In genomic region chr1:155228096-155228427, GRCh38 we compare ENCODE assay signal across 8 cellular contexts. TPM values are rescaled to one million over a fixed set of nuclear protein-coding genes. Genes with fewer than 3 reads are reported as not detected.
A peak's percentile ranks its signal among the peaks of the same experiment; 100 is the strongest.
DNase-seq lines count a peak whose midpoint lies in the region; ATAC-seq, FAIRE-seq and TF ChIP-seq lines count a peak whose summit lies in the region.

No MANE protein-coding gene starts in this region.

- H3K4me1 ChIP-seq in naive thymus-derived CD4-positive, alpha-beta T cell (ENCODE audit: control insufficient read depth in 2 of 2, insufficient read depth in 2 of 2, low read length in 2 of 2) = peaks cover 11 to 15% of the 10 kb centered on the region in 2 donors

- peak overlapping the region; percentile 53 for H3K4me3 ChIP-seq in AG04450 (ENCODE audit: low read depth, low read length)
- peak overlapping the region; percentile 75 for H3K4me3 ChIP-seq in naive thymus-derived CD4-positive, alpha-beta T cell (ENCODE audit: low read length)

- POLR2A ChIA-PET in AG04450 (lab: Yijun Ruan, JAX) = interaction anchor here (1.8 kb wide), 1 partner anchor 21 kb away, joined by 9 read pairs; the partner anchor contains the start of gene THBS3
- POLR2A ChIA-PET in naive thymus-derived CD4-positive, alpha-beta T cell (lab: Charles Lee) = interaction anchor here (1.1 to 6.8 kb wide), 4 partner anchors 13 to 54 kb away, joined by 4 to 63 read pairs (median 20); partner anchors contain the start of genes KRTCAP2, MTX1, THBS3 and TRIM46

- no peaks in the 10 kb centered on the region for H3K9me3 Mint-ChIP-seq in naive thymus-derived CD4-positive, alpha-beta T cell

- peaks cover 25% of the 10 kb centered on the region; the same call in 1 of the 2 replicates for H3K36me3 ChIP-seq in KOPT-K1 (ENCODE audit: insufficient read depth, low read length)
- no peaks in the 10 kb centered on the region for H3K36me3 ChIP-seq in naive thymus-derived CD4-positive, alpha-beta T cell (ENCODE audit: control insufficient read depth in 2 of 3, insufficient read depth in 3 of 3, low read length in 3 of 3)

- H3K27ac Mint-ChIP-seq in naive thymus-derived CD4-positive, alpha-beta T cell = peak overlapping the region; percentile 77 to 97 (median 88)

- peaks cover 11 to 26% (median 19%) of the 10 kb centered on the region in 7 donors for H3K4me1 Mint-ChIP-seq in naive thymus-derived CD4-positive, alpha-beta T cell

- H3K9me3 ChIP-seq in AG04450 (ENCODE audit: control insufficient read depth, insufficient read depth, low read length) (no peaks in the 10 kb centered on the region), KOPT-K1 (ENCODE audit: insufficient read depth, low read length, poor library complexity, severe bottlenecking) (no peaks in the 10 kb centered on the region)
- H3K9me3 ChIP-seq in naive thymus-derived CD4-positive, alpha-beta T cell (ENCODE audit: control insufficient read depth in 2 of 3, low read length in 3 of 3) = no peaks in the 10 kb centered on the region

- intact Hi-C loops in naive thymus-derived CD4-positive, alpha-beta T cell (cut with micrococcal nuclease) = loop anchor here in 1 of 2 donors (5.0 kb wide), 2 partner anchors 291 to 621 kb away; partner anchors contain the start of genes ADAR and PMVK

- H3K4me3 Mint-ChIP-seq in naive thymus-derived CD4-positive, alpha-beta T cell = peak overlapping the region; percentile 79 to 95 (median 88)

- peaks cover 0 to 4% (median 0%) of the 10 kb centered on the region in 5 donors for H3K36me3 Mint-ChIP-seq in naive thymus-derived CD4-positive, alpha-beta T cell

- ATAC-seq in naive thymus-derived CD4-positive, alpha-beta T cell = no peak
- ATAC-seq in GM19452 (IDR thresholded peaks at IDR 0.05; ENCODE audit: unreplicated experiment) = no peak

- no peak for TF ChIP-seq CTCF in AG04450 (IDR thresholded peaks at IDR 0.05; ENCODE audit: low read depth, low read length)

- peaks cover 0 to 2% (median 0%) of the 10 kb centered on the region in 5 donors for H3K27me3 Mint-ChIP-seq in naive thymus-derived CD4-positive, alpha-beta T cell

- DNase-seq in AG04450 (ENCODE audit: low read depth, low spot score) = no peak
- no peak for DNase-seq in naive thymus-derived CD4-positive, alpha-beta T cell
- no peak for DNase-seq in HTR-8/SVneo (ENCODE audit: insufficient read length, low spot score)
- no peak for DNase-seq in activated CD4-positive, alpha-beta T cell treated with anti-CD3 and anti-CD28 coated beads, Interleukin-2, amount 50 U/mL, for 4 hours
- no peak for DNase-seq in NCI-H748 (lab: John Stamatoyannopoulos, UW; ENCODE audit: unreplicated experiment)

- CTCF ChIA-PET in AG04450 (lab: Charles Lee) = interaction anchor here (1.0 to 2.6 kb wide), 4 partner anchors 21 to 56 kb away, joined by 3 to 12 read pairs (median 6); partner anchors contain the start of gene KRTCAP2
- CTCF ChIA-PET in naive thymus-derived CD4-positive, alpha-beta T cell (lab: Charles Lee) = interaction anchor here (2.5 to 6.4 kb wide), 3 partner anchors 13 to 53 kb away, joined by 8 to 86 read pairs (median 11); partner anchors contain the start of genes MTX1, THBS3 and TRIM46

- H3K27me3 ChIP-seq in AG04450 (ENCODE audit: control insufficient read depth, insufficient read depth, low read length) = no peaks in the 10 kb centered on the region
- no peaks in the 10 kb centered on the region for H3K27me3 ChIP-seq in naive thymus-derived CD4-positive, alpha-beta T cell (ENCODE audit: control insufficient read depth in 2 of 2, insufficient read depth in 2 of 2, low read length in 2 of 2)

- FAIRE-seq in HTR-8/SVneo (lab: Jason Lieb, UNC) = no peak

- H3K27ac ChIP-seq in AG04450 (ENCODE audit: low read depth, low read length) = peak overlapping the region; percentile 40
- H3K27ac ChIP-seq in KOPT-K1 (ENCODE audit: low read depth, low read length, poor library complexity, severe bottlenecking) = peak overlapping the region; percentile 97
- peak overlapping the region; percentile 94 for H3K27ac ChIP-seq in cingulate gyrus (ENCODE audit: low read depth, low read length)
- H3K27ac ChIP-seq in naive thymus-derived CD4-positive, alpha-beta T cell (ENCODE audit: low read depth, low read length) = peak overlapping the region; percentile 75

RNA-seq across cellular contexts. Expression of gene MTX1, which starts 19.6 kb away (rescaled TPM):
- polyA plus RNA-seq in AG04450 (2011; rRNA removed) = 44.6 and 62.3 TPM in 2 replicates
- 33.4 and 56.5 TPM in 2 replicates for polyA minus RNA-seq in AG04450 (2011; rRNA and poly(A)+ RNA removed)
- total RNA-seq in naive thymus-derived CD4-positive, alpha-beta T cell = 10 to 100 TPM; 19.5 to 40.8 (median 22.0) TPM
- polyA plus RNA-seq in naive thymus-derived CD4-positive, alpha-beta T cell = 10 to 100 TPM; 48.9 to 49.9 TPM

RNA-seq across cellular contexts. Expression of gene THBS3, which starts 20.4 kb away (rescaled TPM):
- polyA plus RNA-seq in AG04450 (2011; rRNA removed) = 32.5 and 34.6 TPM in 2 replicates
- polyA minus RNA-seq in AG04450 (2011; rRNA and poly(A)+ RNA removed) = 27.0 and 38.5 TPM in 2 replicates
- 10 to 100 TPM; 26.0 to 35.9 (median 28.1) TPM for total RNA-seq in naive thymus-derived CD4-positive, alpha-beta T cell
- polyA plus RNA-seq in naive thymus-derived CD4-positive, alpha-beta T cell = 1 to 10 TPM in 1 of 2 donors, under 1 TPM in 1; 0.87 to 2.6 TPM

RNA-seq across cellular contexts. Expression of gene ENTREP3, which starts 27.2 kb away (rescaled TPM):
- 10.2 and 12.3 TPM in 2 replicates for polyA plus RNA-seq in AG04450 (2011; rRNA removed)
- polyA minus RNA-seq in AG04450 (2011; rRNA and poly(A)+ RNA removed) = 7.1 and 9.2 TPM in 2 replicates
- 10 to 100 TPM in 4 of 5 experiments, 1 to 10 TPM in 1; 8.2 to 24.3 (median 13.8) TPM for total RNA-seq in naive thymus-derived CD4-positive, alpha-beta T cell
- polyA plus RNA-seq in naive thymus-derived CD4-positive, alpha-beta T cell = 1 to 10 TPM; 1.8 to 2.0 TPM

RNA-seq across cellular contexts. Expression of gene SCAMP3, which starts 34.1 kb away (rescaled TPM):
- polyA plus RNA-seq in AG04450 (2011; rRNA removed) = 104 and 115 TPM in 2 replicates
- 73.6 and 94.7 TPM in 2 replicates for polyA minus RNA-seq in AG04450 (2011; rRNA and poly(A)+ RNA removed)
- total RNA-seq in naive thymus-derived CD4-positive, alpha-beta T cell = 100 to 1,000 TPM in 3 of 5 experiments, 10 to 100 TPM in 2; 50.8 to 118 (median 100) TPM
- 100 to 1,000 TPM; 141 to 219 TPM for polyA plus RNA-seq in naive thymus-derived CD4-positive, alpha-beta T cell

RNA-seq across cellular contexts. Expression of gene CLK2, which starts 45.2 kb away (rescaled TPM):
- polyA plus RNA-seq in AG04450 (2011; rRNA removed) = 40.5 and 42.6 TPM in 2 replicates
- 61.7 and 68.9 TPM in 2 replicates for polyA minus RNA-seq in AG04450 (2011; rRNA and poly(A)+ RNA removed)
- total RNA-seq in naive thymus-derived CD4-positive, alpha-beta T cell = 100 to 1,000 TPM in 2 of 5 experiments, 10 to 100 TPM in 3; 72.2 to 137 (median 94.7) TPM
- polyA plus RNA-seq in naive thymus-derived CD4-positive, alpha-beta T cell = 10 to 100 TPM; 16.7 to 31.0 TPM

Comparison
In these comparisons a context has a peak if more than half of its experiments do, and no peak if none do; other contexts are left out.
1. H3K27ac ChIP-seq: peak in every context shown above with its lines; median percentile 97 in KOPT-K1; 94 in cingulate gyrus; 75 in naive thymus-derived CD4-positive, alpha-beta T cell; 40 in AG04450.